In genomic region chr1:39190096-39190495, GRCh38 we compare ENCODE assay signal across 11 cellular contexts. TPM values are rescaled to one million over a fixed set of nuclear protein-coding genes. Genes with fewer than 3 reads are reported as not detected.
DNase-seq lines count a peak whose midpoint lies in the region; ATAC-seq and TF ChIP-seq lines count a peak whose summit lies in the region.
"Had no signal": no experiment of that assay in that cellular context is flagged by ENCODE, and none has a peak within 500 bp of the region (broad histone marks: within the 10 kb centered on the region; RNA-seq: fewer than 3 reads in every experiment).

No MANE protein-coding gene starts in this region.

- H4K20me1 ChIP-seq in BLaER1 treated with 17β-estradiol and CSF1 and Interleukin-3, amounts not matched to agents 10 nM and 100 nM, result peaks cover 0 to 95% (median 10%) of the 10 kb centered on the region in 11 experiments; a peak in 15 of 22 replicates

- no peak for DNase-seq in HFFc6
- DNase-seq in chondrocyte (ENCODE audit: low spot score), result no peak
- DNase-seq in osteocyte (ENCODE audit: extremely low spot score, unreplicated experiment), result no peak
- DNase-seq in NOMO-1 (lab: John Stamatoyannopoulos, UW; ENCODE audit: unreplicated experiment in 2 of 2), result no peak
- no peak for DNase-seq in NCI-H2081 (lab: John Stamatoyannopoulos, UW)
- no peak for DNase-seq in NCI-H2107 (lab: John Stamatoyannopoulos, UW)
- DNase-seq: adrenal gland, NCI-H2171, right cardiac atrium had no signal

- ATAC-seq in HG03439 (IDR thresholded peaks at IDR 0.05; ENCODE audit: unreplicated experiment), result no peak
- ATAC-seq: right cardiac atrium had no signal

- H3K4me3 ChIP-seq in BLaER1 treated with 17β-estradiol and CSF1 and Interleukin-3, amounts not matched to agents 10 nM and 100 nM, result no peak overlapping the region
- H3K4me3 ChIP-seq: adrenal gland had no signal

- H3K27ac ChIP-seq in BLaER1 treated with 17β-estradiol and CSF1 and Interleukin-3, amounts not matched to agents 10 nM and 100 nM, result peak overlapping the region in 3 of 11 experiments; percentile 41 to 97 (median 92); a peak in 2 of 22 replicates
- H3K27ac ChIP-seq: adrenal gland had no signal

- no peaks in the 10 kb centered on the region for H3K9me3 Mint-ChIP-seq in HFFc6
- no peaks in the 10 kb centered on the region for H3K9me3 Mint-ChIP-seq in chondrocyte (ENCODE audit: low read depth)
- no peaks in the 10 kb centered on the region for H3K9me3 Mint-ChIP-seq in osteocyte (ENCODE audit: unreplicated experiment)

- no peaks in the 10 kb centered on the region for H3K9me3 ChIP-seq in BLaER1 treated with 17β-estradiol and CSF1 and Interleukin-3, amounts not matched to agents 10 nM and 100 nM (replicated peaks in 1 of 11)
- H3K9me3 ChIP-seq: adrenal gland had no signal

- peak overlapping the region in 6 of 11 experiments; percentile 11 to 92 (median 82); a peak in 5 of 22 replicates for H3K4me2 ChIP-seq in BLaER1 treated with 17β-estradiol and CSF1 and Interleukin-3, amounts not matched to agents 10 nM and 100 nM

- H3K4me1 Mint-ChIP-seq in HFFc6 (ENCODE audit: low read depth) (peaks cover 93% of the 10 kb centered on the region), chondrocyte (ENCODE audit: low read depth) (peaks cover 86% of the 10 kb centered on the region), osteocyte (ENCODE audit: unreplicated experiment) (peaks cover 82% of the 10 kb centered on the region)

- H3K4me3 Mint-ChIP-seq in HFFc6 (peak overlapping the region; percentile 60), chondrocyte (ENCODE audit: unreplicated experiment) (peak overlapping the region; percentile 31), osteocyte (ENCODE audit: unreplicated experiment) (no peak overlapping the region)

- peaks cover 79 to 98% (median 89%) of the 10 kb centered on the region in 10 experiments for H3K4me1 ChIP-seq in BLaER1 treated with 17β-estradiol and CSF1 and Interleukin-3, amounts not matched to agents 10 nM and 100 nM

- no peaks in the 10 kb centered on the region for H3K36me3 ChIP-seq in BLaER1 treated with 17β-estradiol and CSF1 and Interleukin-3, amounts not matched to agents 10 nM and 100 nM
- H3K36me3 ChIP-seq: adrenal gland had no signal

- H3K9ac ChIP-seq in BLaER1 treated with 17β-estradiol and CSF1 and Interleukin-3, amounts not matched to agents 10 nM and 100 nM, result peak overlapping the region in 2 of 11 experiments; percentile 7 to 41; a peak in 2 of 22 replicates

- H3K36me3 Mint-ChIP-seq in HFFc6 (ENCODE audit: low read depth) (no peaks in the 10 kb centered on the region), chondrocyte (ENCODE audit: low read depth) (no peaks in the 10 kb centered on the region), osteocyte (ENCODE audit: unreplicated experiment) (no peaks in the 10 kb centered on the region)

- peak overlapping the region; percentile 94 for H3K27ac Mint-ChIP-seq in HFFc6
- peak overlapping the region; percentile 81 for H3K27ac Mint-ChIP-seq in chondrocyte (ENCODE audit: unreplicated experiment)
- H3K27ac Mint-ChIP-seq in osteocyte (ENCODE audit: unreplicated experiment), result peak overlapping the region; percentile 96

- H3K27me3 Mint-ChIP-seq in HFFc6 (ENCODE audit: insufficient read depth) (no peaks in the 10 kb centered on the region; the same call in 1 of the 2 replicates), chondrocyte (ENCODE audit: low read depth) (no peaks in the 10 kb centered on the region), osteocyte (ENCODE audit: unreplicated experiment) (no peaks in the 10 kb centered on the region)

- H3K27me3 ChIP-seq in BLaER1 treated with 17β-estradiol and CSF1 and Interleukin-3, amounts not matched to agents 10 nM and 100 nM, result no peaks in the 10 kb centered on the region
- H3K27me3 ChIP-seq: adrenal gland had no signal

- TF ChIP-seq CTCF in HFFc6 (IDR thresholded peaks at IDR 0.05) (no peak), chondrocyte (IDR thresholded peaks at IDR 0.05) (no peak), osteocyte (IDR thresholded peaks at IDR 0.05) (no peak)

RNA-seq across cellular contexts. Expression of gene MACF1, which starts 14.4 kb away (rescaled TPM):
- total RNA-seq in HFFc6 (2021; fragmentation: NEBNext Ultra II Directional; extraction: Animal tissue kit (Norgen Biotek cat#: 25700)), result 100 to 1,000 TPM; 201 to 308 (median 223) TPM
- 377 to 446 TPM (median 386 TPM) in 3 replicates for total RNA-seq in chondrocyte
- total RNA-seq in osteocyte, result 431 and 452 TPM in 2 replicates
